8 cellular contexts compared by ENCODE assay signal in the genomic region with DNA sequence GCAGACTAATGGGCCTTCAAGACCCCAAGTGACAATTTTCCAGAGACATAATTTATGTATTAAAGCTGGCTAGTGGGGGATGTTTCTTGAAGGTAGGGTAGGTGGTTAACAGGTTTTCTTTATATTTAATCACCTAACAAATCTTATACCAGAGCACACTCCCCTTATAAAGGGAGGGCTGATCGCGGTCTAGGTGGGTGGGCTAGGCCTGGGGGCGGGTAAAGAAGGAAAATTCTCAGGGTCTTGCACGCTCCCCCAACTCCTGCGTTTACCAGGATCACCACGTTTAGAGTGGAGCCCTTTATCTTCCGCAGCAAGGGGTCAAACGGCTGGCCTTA. TPM values are rescaled to one million over a fixed set of nuclear protein-coding genes. Genes with fewer than 3 reads are reported as not detected.
DNase-seq lines count a peak whose midpoint lies in the region; ATAC-seq and TF ChIP-seq lines count a peak whose summit lies in the region.

No MANE protein-coding gene starts in this region.

- H2AFZ ChIP-seq in OCI-LY3 (ENCODE audit: low read depth, low read length), result peak overlapping the region; percentile 66

- peak overlapping the region; percentile 86 for H3K4me2 ChIP-seq in OCI-LY3 (ENCODE audit: low read length)

- H4K20me1 ChIP-seq in OCI-LY3 (ENCODE audit: insufficient read depth, low read length), result no peaks in the 10 kb centered on the region

- ATAC-seq in HG03460 (IDR thresholded peaks at IDR 0.05; ENCODE audit: unreplicated experiment), result no peak

- H3K4me3 ChIP-seq in OCI-LY3 (ENCODE audit: low read length), result peak overlapping the region; percentile 75
- H3K4me3 ChIP-seq in epithelial cell of esophagus (ENCODE audit: low read length), result peak overlapping the region; percentile 54

- no peak for DNase-seq in epithelial cell of esophagus (ENCODE audit: low read depth)
- no peak for DNase-seq in osteocyte (ENCODE audit: extremely low spot score, unreplicated experiment)
- DNase-seq in LoVo (ENCODE audit: low spot score), result no peak
- no peak for DNase-seq in activated gamma-delta T cell treated with Interleukin-2 at 50 U/mL for 16 hours
- DNase-seq in SHP77 treated with DMSO at 0.1 percent for 48 hours (lab: John Stamatoyannopoulos, UW), result no peak

- H3K4me1 ChIP-seq in ES-I3 (ENCODE audit: insufficient read depth, low read length) (no peaks in the 10 kb centered on the region), OCI-LY3 (ENCODE audit: low read length) (peaks cover 38% of the 10 kb centered on the region)

- TF ChIP-seq CTCF in OCI-LY3 (IDR thresholded peaks at IDR 0.05; ENCODE audit: low read depth, low read length) (no peak), epithelial cell of esophagus (IDR thresholded peaks at IDR 0.05; ENCODE audit: insufficient read depth, low read depth, low read length, missing control alignments) (no peak), osteocyte (IDR thresholded peaks at IDR 0.05) (no peak)

- H3K9ac ChIP-seq in ES-I3 (ENCODE audit: low read depth, low read length), result peak overlapping the region; percentile 59; the same call in 1 of the 2 replicates
- H3K9ac ChIP-seq in OCI-LY3 (ENCODE audit: low read length), result peak overlapping the region; percentile 56

- H3K4me1 Mint-ChIP-seq in osteocyte (ENCODE audit: unreplicated experiment), result peaks cover 4% of the 10 kb centered on the region

- peaks cover 25% of the 10 kb centered on the region for H3K27me3 Mint-ChIP-seq in osteocyte (ENCODE audit: unreplicated experiment)

- H3K36me3 ChIP-seq in ES-I3 (ENCODE audit: insufficient read depth, low read length) (no peaks in the 10 kb centered on the region), OCI-LY3 (replicated peaks; ENCODE audit: low read depth, low read length) (no peaks in the 10 kb centered on the region)

- peaks cover 12% of the 10 kb centered on the region for H3K27me3 ChIP-seq in OCI-LY3 (ENCODE audit: low read depth, low read length)

- peak overlapping the region; percentile 82 for H3K4me3 Mint-ChIP-seq in osteocyte (ENCODE audit: unreplicated experiment)

- no peaks in the 10 kb centered on the region for H3K9me3 ChIP-seq in ES-I3 (ENCODE audit: control insufficient read depth, insufficient read depth, low read length)
- peaks cover 10% of the 10 kb centered on the region; the same call in 1 of the 2 replicates for H3K9me3 ChIP-seq in OCI-LY3 (ENCODE audit: insufficient read depth, low read length)

- H3K27ac ChIP-seq in OCI-LY3 (ENCODE audit: low read length), result no peak overlapping the region

- H3K79me2 ChIP-seq in OCI-LY3 (ENCODE audit: low read length), result no peaks in the 10 kb centered on the region

- H3K9me3 Mint-ChIP-seq in osteocyte (ENCODE audit: unreplicated experiment), result peaks cover 9% of the 10 kb centered on the region

- no peaks in the 10 kb centered on the region for H3K36me3 Mint-ChIP-seq in osteocyte (ENCODE audit: unreplicated experiment)

- no peak overlapping the region for H3K27ac Mint-ChIP-seq in osteocyte (ENCODE audit: unreplicated experiment)

RNA-seq across cellular contexts. Expression of gene CXXC1, which starts 19.9 kb away (rescaled TPM):
- total RNA-seq in osteocyte, result 70.2 and 82.2 TPM in 2 replicates

RNA-seq across cellular contexts. Expression of gene MBD1, which starts 26.0 kb away (rescaled TPM):
- 69.9 and 74.2 TPM in 2 replicates for total RNA-seq in osteocyte

RNA-seq across cellular contexts. Expression of gene CFAP53, which starts 41.1 kb away (rescaled TPM):
- 0.39 and 0.78 TPM in 2 replicates for total RNA-seq in osteocyte
